8 cellular contexts compared by ENCODE assay signal in genomic region chr9:106864533-106865143, GRCh38. TPM values are rescaled to one million over a fixed set of nuclear protein-coding genes. Genes with fewer than 3 reads are reported as not detected.
DNase-seq lines count a peak whose midpoint lies in the region; TF ChIP-seq lines count a peak whose summit lies in the region.

No MANE protein-coding gene starts in this region.

- DNase-seq in AG04450 (ENCODE audit: low read depth, low spot score), result no peak
- peak; percentile 57 for DNase-seq in astrocyte of the spinal cord (ENCODE audit: low read depth, low spot score)
- DNase-seq in islet precursor cell, result peak; percentile 55
- DNase-seq in suprapubic skin (ENCODE audit: low spot score in 2 of 2), result no peak
- DNase-seq in NCI-H510A treated with DMSO at 0.1 percent for 48 hours (lab: John Stamatoyannopoulos, UW), result no peak
- DNase-seq in NCI-H2029 treated with DMSO at 0.1 percent for 48 hours (lab: John Stamatoyannopoulos, UW), result no peak
- no peak for DNase-seq in SKM-1 treated with dmso at 0.1 percent for 144 hours (lab: John Stamatoyannopoulos, UW; ENCODE audit: unreplicated experiment)

- TF ChIP-seq POLR2A in suprapubic skin (IDR thresholded peaks at IDR 0.05), result no peak

- H3K27ac ChIP-seq in AG04450 (ENCODE audit: low read depth, low read length), result peak overlapping the region; percentile 89
- H3K27ac ChIP-seq in HEK293 (ENCODE audit: extremely low read depth, low read depth, low read length), result peak overlapping the region; percentile 68
- H3K27ac ChIP-seq in suprapubic skin, result peak overlapping the region; percentile 89

- H3K36me3 ChIP-seq in HEK293 (ENCODE audit: control insufficient read depth in 2 of 2, insufficient read depth in 1 of 2, low read length in 2 of 2) (no peaks in the 10 kb centered on the region), suprapubic skin (no peaks in the 10 kb centered on the region)

- H3K4me1 ChIP-seq in HEK293 (ENCODE audit: control insufficient read depth, insufficient read depth, low read length), result peaks cover 2% of the 10 kb centered on the region; the same call in 1 of the 2 replicates
- peaks cover 72% of the 10 kb centered on the region for H3K4me1 ChIP-seq in suprapubic skin

- 14% methylated on average over 7 of the region's 7 CpGs for WGBS in suprapubic skin

- H3K9me3 ChIP-seq in AG04450 (ENCODE audit: control insufficient read depth, insufficient read depth, low read length), result no peaks in the 10 kb centered on the region
- H3K9me3 ChIP-seq in HEK293 (ENCODE audit: control insufficient read depth, insufficient read depth, low read depth, low read length), result no peaks in the 10 kb centered on the region
- no peaks in the 10 kb centered on the region for H3K9me3 ChIP-seq in suprapubic skin

- no peak for TF ChIP-seq CTCF in AG04450 (IDR thresholded peaks at IDR 0.05; ENCODE audit: low read depth, low read length)
- no peak for TF ChIP-seq CTCF in HEK293 (tag by site-specific recombination; IDR thresholded peaks at IDR 0.05)
- no peak for TF ChIP-seq CTCF in astrocyte of the spinal cord (IDR thresholded peaks at IDR 0.05; ENCODE audit: low read depth, low read length)
- TF ChIP-seq CTCF in suprapubic skin (IDR thresholded peaks at IDR 0.05), result no peak

- CTCF ChIA-PET in AG04450 (lab: Charles Lee) (interaction anchor here (0.8 to 1.4 kb wide), 2 partner anchors 15 to 152 kb away, joined by 3 to 4 read pairs; no protein-coding TSS in a partner anchor), HEK293 (lab: Yijun Ruan, JAX) (interaction anchor here (0.5 to 1.4 kb wide), 7 partner anchors 15 to 962 kb away, joined by 3 to 8 read pairs (median 3); no protein-coding TSS in a partner anchor)

- in situ Hi-C loops in astrocyte of the spinal cord (cut with HindIII; ENCODE audit: low sequenced_read_pairs), result no loop called here

- no peak for TF ChIP-seq EP300 in suprapubic skin (IDR thresholded peaks at IDR 0.05)

- H3K27me3 ChIP-seq in AG04450 (ENCODE audit: control insufficient read depth, insufficient read depth, low read length) (peaks cover 8% of the 10 kb centered on the region), suprapubic skin (peaks cover 7% of the 10 kb centered on the region)

- POLR2A ChIA-PET in AG04450 (lab: Yijun Ruan, JAX), result interaction anchor here (0.9 to 2.2 kb wide), 3 partner anchors 15 to 56 kb away, joined by 4 to 11 read pairs (median 4); no protein-coding TSS in a partner anchor
- POLR2A ChIA-PET in HEK293 (lab: Yijun Ruan, JAX), result interaction anchor here (0.7 to 7.3 kb wide), 7 partner anchors 10 to 87 kb away, joined by 3 to 45 read pairs (median 5); no protein-coding TSS in a partner anchor

- H3K4me3 ChIP-seq in AG04450 (ENCODE audit: low read depth, low read length), result peak overlapping the region; percentile 95
- peak overlapping the region; percentile 66 for H3K4me3 ChIP-seq in HEK293 (ENCODE audit: low read depth, low read length)
- peak overlapping the region; percentile 86 for H3K4me3 ChIP-seq in astrocyte of the spinal cord (ENCODE audit: low read depth, low read length)
- H3K4me3 ChIP-seq in suprapubic skin, result peak overlapping the region; percentile 83

TF ChIP-seq in HEK293, 187 proteins besides CTCF, POLR2A, EP300 and RAD21:
- TF ChIP-seq, protein P1, sequence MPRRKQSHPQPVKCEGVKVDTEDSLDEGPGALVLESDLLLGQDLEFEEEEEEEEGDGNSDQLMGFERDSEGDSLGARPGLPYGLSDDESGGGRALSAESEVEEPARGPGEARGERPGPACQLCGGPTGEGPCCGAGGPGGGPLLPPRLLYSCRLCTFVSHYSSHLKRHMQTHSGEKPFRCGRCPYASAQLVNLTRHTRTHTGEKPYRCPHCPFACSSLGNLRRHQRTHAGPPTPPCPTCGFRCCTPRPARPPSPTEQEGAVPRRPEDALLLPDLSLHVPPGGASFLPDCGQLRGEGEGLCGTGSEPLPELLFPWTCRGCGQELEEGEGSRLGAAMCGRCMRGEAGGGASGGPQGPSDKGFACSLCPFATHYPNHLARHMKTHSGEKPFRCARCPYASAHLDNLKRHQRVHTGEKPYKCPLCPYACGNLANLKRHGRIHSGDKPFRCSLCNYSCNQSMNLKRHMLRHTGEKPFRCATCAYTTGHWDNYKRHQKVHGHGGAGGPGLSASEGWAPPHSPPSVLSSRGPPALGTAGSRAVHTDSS (tag by site-specific recombination; IDR thresholded peaks at IDR 0.05), result no peak
- peak; percentile 81; the same call in 1 of the 2 replicates for TF ChIP-seq ZNF600 (tag by site-specific recombination; IDR thresholded peaks at IDR 0.05)
- peak; percentile 22; the same call in 1 of the 2 replicates for TF ChIP-seq ZBTB17 (tag by site-specific recombination; IDR thresholded peaks at IDR 0.05)
- TF ChIP-seq ZBTB20 (tag by site-specific recombination; IDR thresholded peaks at IDR 0.05), result peak; percentile 83
- TF ChIP-seq ZNF335 (tag by site-specific recombination; conservative IDR thresholded peaks at IDR 0.05), result peak; percentile 84
- TF ChIP-seq, protein P2, sequence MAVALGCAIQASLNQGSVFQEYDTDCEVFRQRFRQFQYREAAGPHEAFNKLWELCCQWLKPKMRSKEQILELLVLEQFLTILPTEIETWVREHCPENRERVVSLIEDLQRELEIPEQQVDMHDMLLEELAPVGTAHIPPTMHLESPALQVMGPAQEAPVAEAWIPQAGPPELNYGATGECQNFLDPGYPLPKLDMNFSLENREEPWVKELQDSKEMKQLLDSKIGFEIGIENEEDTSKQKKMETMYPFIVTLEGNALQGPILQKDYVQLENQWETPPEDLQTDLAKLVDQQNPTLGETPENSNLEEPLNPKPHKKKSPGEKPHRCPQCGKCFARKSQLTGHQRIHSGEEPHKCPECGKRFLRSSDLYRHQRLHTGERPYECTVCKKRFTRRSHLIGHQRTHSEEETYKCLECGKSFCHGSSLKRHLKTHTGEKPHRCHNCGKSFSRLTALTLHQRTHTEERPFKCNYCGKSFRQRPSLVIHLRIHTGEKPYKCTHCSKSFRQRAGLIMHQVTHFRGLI (tag by site-specific recombination; IDR thresholded peaks at IDR 0.05), result peak; percentile 78
- no peak for TF ChIP-seq HOXC10 (CRISPR knock-in tag; IDR thresholded peaks at IDR 0.05)
- TF ChIP-seq, protein P3, sequence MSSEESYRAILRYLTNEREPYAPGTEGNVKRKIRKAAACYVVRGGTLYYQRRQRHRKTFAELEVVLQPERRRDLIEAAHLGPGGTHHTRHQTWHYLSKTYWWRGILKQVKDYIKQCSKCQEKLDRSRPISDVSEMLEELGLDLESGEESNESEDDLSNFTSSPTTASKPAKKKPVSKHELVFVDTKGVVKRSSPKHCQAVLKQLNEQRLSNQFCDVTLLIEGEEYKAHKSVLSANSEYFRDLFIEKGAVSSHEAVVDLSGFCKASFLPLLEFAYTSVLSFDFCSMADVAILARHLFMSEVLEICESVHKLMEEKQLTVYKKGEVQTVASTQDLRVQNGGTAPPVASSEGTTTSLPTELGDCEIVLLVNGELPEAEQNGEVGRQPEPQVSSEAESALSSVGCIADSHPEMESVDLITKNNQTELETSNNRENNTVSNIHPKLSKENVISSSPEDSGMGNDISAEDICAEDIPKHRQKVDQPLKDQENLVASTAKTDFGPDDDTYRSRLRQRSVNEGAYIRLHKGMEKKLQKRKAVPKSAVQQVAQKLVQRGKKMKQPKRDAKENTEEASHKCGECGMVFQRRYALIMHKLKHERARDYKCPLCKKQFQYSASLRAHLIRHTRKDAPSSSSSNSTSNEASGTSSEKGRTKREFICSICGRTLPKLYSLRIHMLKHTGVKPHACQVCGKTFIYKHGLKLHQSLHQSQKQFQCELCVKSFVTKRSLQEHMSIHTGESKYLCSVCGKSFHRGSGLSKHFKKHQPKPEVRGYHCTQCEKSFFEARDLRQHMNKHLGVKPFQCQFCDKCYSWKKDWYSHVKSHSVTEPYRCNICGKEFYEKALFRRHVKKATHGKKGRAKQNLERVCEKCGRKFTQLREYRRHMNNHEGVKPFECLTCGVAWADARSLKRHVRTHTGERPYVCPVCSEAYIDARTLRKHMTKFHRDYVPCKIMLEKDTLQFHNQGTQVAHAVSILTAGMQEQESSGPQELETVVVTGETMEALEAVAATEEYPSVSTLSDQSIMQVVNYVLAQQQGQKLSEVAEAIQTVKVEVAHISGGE (tag by site-specific recombination; conservative IDR thresholded peaks at IDR 0.05; ENCODE audit: low read depth), result peak; percentile 62

RNA-seq across cellular contexts. Expression of gene ZNF462, which starts 1.7 kb away (rescaled TPM):
- polyA plus RNA-seq in AG04450 (2011; rRNA removed), result 7.5 and 11.9 TPM in 2 replicates
- 49.7 and 76.0 TPM in 2 replicates for polyA minus RNA-seq in AG04450 (2011; rRNA and poly(A)+ RNA removed)
- 10 to 100 TPM; 16.4 to 35.2 (median 29.7) TPM for total RNA-seq in suprapubic skin

Comparison
In these comparisons a context has a peak if more than half of its experiments do, and no peak if none do; other contexts are left out.
1. DNase-seq: peak in astrocyte of the spinal cord (single experiment) and islet precursor cell (single experiment); none in AG04450 (single experiment), suprapubic skin (0 of 2), NCI-H510A treated with DMSO at 0.1 percent for 48 hours (single experiment), NCI-H2029 treated with DMSO at 0.1 percent for 48 hours (single experiment) and SKM-1 treated with dmso at 0.1 percent for 144 hours (single experiment).
2. Peak in every context shown above with its lines, with median percentiles within 50 percentile points of each other: H3K27ac ChIP-seq and H3K4me3 ChIP-seq.